ENCODE assay signal across 37 cellular contexts in the genomic region with DNA sequence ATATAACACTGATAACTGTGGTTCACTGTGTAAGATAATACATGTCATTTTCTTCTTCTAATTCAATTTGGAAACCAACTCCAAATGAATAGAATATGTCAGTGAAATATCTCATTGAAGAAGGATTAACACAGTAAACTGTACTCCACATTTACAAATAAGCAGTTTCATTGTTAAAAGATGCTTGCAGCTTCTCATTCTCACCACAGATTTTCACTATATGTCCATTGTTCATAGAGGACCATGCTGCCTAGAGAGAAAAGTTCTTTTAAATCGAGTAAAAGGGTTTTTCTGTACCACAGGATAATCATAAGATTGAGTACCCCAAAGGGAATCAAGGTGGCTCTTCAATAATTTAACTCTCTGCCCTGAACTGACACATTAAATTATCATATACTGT.
"Had no signal": no experiment of that assay in that cellular context is flagged by ENCODE, and none has a peak within 500 bp of the region (broad histone marks: within the 10 kb centered on the region; RNA-seq: fewer than 3 reads in every experiment).

No MANE protein-coding gene starts in this region.

- H3K4me1 Mint-ChIP-seq: activated CD4-positive, alpha-beta memory T cell treated with anti-CD3 and anti-CD28 coated beads, Interleukin-2, amount 10 ng/mL, durations not matched to agents 7 days and 5 days; activated CD8-positive, alpha-beta memory T cell treated with anti-CD3 and anti-CD28 coated beads, Interleukin-2, amount 10 ng/mL, durations not matched to agents 7 days and 5 days; activated naive CD4-positive, alpha-beta T cell treated with anti-CD3 and anti-CD28 coated beads, Interleukin-2, amount 10 ng/mL, durations not matched to agents 7 days and 5 days; activated naive CD8-positive, alpha-beta T cell treated with anti-CD3 and anti-CD28 coated beads, Interleukin-2, amount 50 U/mL, for 24 hours had no signal

- H3K36me3 Mint-ChIP-seq: activated naive CD4-positive, alpha-beta T cell treated with anti-CD3 and anti-CD28 coated beads, Interleukin-2, amount 10 ng/mL, durations not matched to agents 7 days and 5 days; brain had no signal

- H3K9me3 ChIP-seq: MG63, Peyer's patch, SJSA1 had no signal

- H3K9me3 Mint-ChIP-seq: activated CD4-positive, alpha-beta memory T cell treated with anti-CD3 and anti-CD28 coated beads, Interleukin-2, amount 10 ng/mL, durations not matched to agents 7 days and 5 days; activated naive CD4-positive, alpha-beta T cell treated with anti-CD3 and anti-CD28 coated beads, Interleukin-2, amount 10 ng/mL, durations not matched to agents 7 days and 5 days had no signal

- ATAC-seq: activated CD8-positive, alpha-beta memory T cell treated with anti-CD3 and anti-CD28 coated beads, Interleukin-2, amount 10 ng/mL, durations not matched to agents 7 days and 5 days; activated naive CD8-positive, alpha-beta T cell treated with anti-CD3 and anti-CD28 coated beads, Interleukin-2, amount 50 U/mL, for 24 hours; PC-3 had no signal

- H3K4me3 ChIP-seq: MG63, Peyer's patch, SJSA1 had no signal

- H3K27ac Mint-ChIP-seq: activated CD4-positive, alpha-beta memory T cell treated with anti-CD3 and anti-CD28 coated beads, Interleukin-2, amount 10 ng/mL, durations not matched to agents 7 days and 5 days; activated CD8-positive, alpha-beta memory T cell treated with anti-CD3 and anti-CD28 coated beads, Interleukin-2, amount 10 ng/mL, durations not matched to agents 7 days and 5 days; activated naive CD4-positive, alpha-beta T cell treated with anti-CD3 and anti-CD28 coated beads, Interleukin-2, amount 10 ng/mL, durations not matched to agents 7 days and 5 days; activated naive CD8-positive, alpha-beta T cell; activated naive CD8-positive, alpha-beta T cell treated with anti-CD3 and anti-CD28 coated beads, Interleukin-2, amount 50 U/mL, for 24 hours; brain had no signal

- H3K27me3 Mint-ChIP-seq: activated CD4-positive, alpha-beta memory T cell treated with anti-CD3 and anti-CD28 coated beads, Interleukin-2, amount 10 ng/mL, durations not matched to agents 7 days and 5 days; activated CD8-positive, alpha-beta memory T cell treated with anti-CD3 and anti-CD28 coated beads, Interleukin-2, amount 10 ng/mL, durations not matched to agents 7 days and 5 days; activated naive CD4-positive, alpha-beta T cell treated with anti-CD3 and anti-CD28 coated beads, Interleukin-2, amount 10 ng/mL, durations not matched to agents 7 days and 5 days; activated naive CD8-positive, alpha-beta T cell; activated naive CD8-positive, alpha-beta T cell treated with anti-CD3 and anti-CD28 coated beads, Interleukin-2, amount 50 U/mL, for 24 hours; brain had no signal

- H3K36me3 ChIP-seq: MG63, Peyer's patch, SJSA1, WERI-Rb-1 had no signal

- FAIRE-seq: bronchial epithelial cell had no signal

- H3K27ac ChIP-seq: Peyer's patch, SJSA1, WERI-Rb-1 had no signal

- DNase-seq: activated CD4-positive, alpha-beta memory T cell treated with anti-CD3 and anti-CD28 coated beads, Interleukin-2, amount 10 ng/mL, durations not matched to agents 7 days and 5 days; activated CD4-positive, alpha-beta T cell treated with anti-CD3 and anti-CD28 coated beads for 1 hour; activated CD4-positive, alpha-beta T cell treated with anti-CD3 and anti-CD28 coated beads for 48 hours; activated CD4-positive, CD25-positive, alpha-beta regulatory T cell; activated CD8-positive, alpha-beta memory T cell treated with anti-CD3 and anti-CD28 coated beads for 24 hours; activated CD8-positive, alpha-beta memory T cell treated with anti-CD3 and anti-CD28 coated beads, Interleukin-2, amount 10 ng/mL, durations not matched to agents 7 days and 5 days; activated CD8-positive, alpha-beta memory T cell treated with anti-CD3 and anti-CD28 coated beads, Interleukin-2, amount 50 U/mL, for 48 hours; activated effector memory CD4-positive, alpha-beta T cell treated with Interleukin-2 at 50 U/mL for 16 hours; activated naive CD4-positive, alpha-beta T cell treated with anti-CD3 and anti-CD28 coated beads, Interleukin-2, amount 10 ng/mL, durations not matched to agents 7 days and 5 days; activated naive CD8-positive, alpha-beta T cell treated with anti-CD3 and anti-CD28 coated beads, Interleukin-2, amount 50 U/mL, for 24 hours; activated T-cell treated with anti-CD3 and anti-CD28 coated beads, Interleukin-2, amount 50 U/mL, for 48 hours; anterior cingulate cortex; caudate nucleus; cerebellar nuclear complex; Kasumi-1; KG1; MG63; NCI-H1048; NCI-H1105 treated with DMSO at 0.1 percent for 48 hours; NCI-H1436; NCI-H1694; NCI-H2029; NCI-H2107; NCI-H510A; NCI-H526; NCI-H748 treated with DMSO at 0.1 percent for 48 hours; NK-92 treated with Interleukin-12 subunit alpha and Interleukin-12 subunit beta, amount 100 ng/mL, for 24 hours; PC-3; Peyer's patch; RPMI8226; SHP77 treated with DMSO at 0.1 percent for 48 hours; T1000; WERI-Rb-1 had no signal

- H3K4me1 ChIP-seq: Peyer's patch had no signal

- H3K27me3 ChIP-seq: MG63, Peyer's patch, SJSA1 had no signal

- H3K4me3 Mint-ChIP-seq: activated CD4-positive, alpha-beta memory T cell treated with anti-CD3 and anti-CD28 coated beads, Interleukin-2, amount 10 ng/mL, durations not matched to agents 7 days and 5 days; activated CD8-positive, alpha-beta memory T cell treated with anti-CD3 and anti-CD28 coated beads, Interleukin-2, amount 10 ng/mL, durations not matched to agents 7 days and 5 days; activated naive CD4-positive, alpha-beta T cell treated with anti-CD3 and anti-CD28 coated beads, Interleukin-2, amount 10 ng/mL, durations not matched to agents 7 days and 5 days; activated naive CD8-positive, alpha-beta T cell; activated naive CD8-positive, alpha-beta T cell treated with anti-CD3 and anti-CD28 coated beads, Interleukin-2, amount 50 U/mL, for 24 hours; brain had no signal
